Comparison of ENCODE assay signal across 10 cellular contexts in the genomic region with DNA sequence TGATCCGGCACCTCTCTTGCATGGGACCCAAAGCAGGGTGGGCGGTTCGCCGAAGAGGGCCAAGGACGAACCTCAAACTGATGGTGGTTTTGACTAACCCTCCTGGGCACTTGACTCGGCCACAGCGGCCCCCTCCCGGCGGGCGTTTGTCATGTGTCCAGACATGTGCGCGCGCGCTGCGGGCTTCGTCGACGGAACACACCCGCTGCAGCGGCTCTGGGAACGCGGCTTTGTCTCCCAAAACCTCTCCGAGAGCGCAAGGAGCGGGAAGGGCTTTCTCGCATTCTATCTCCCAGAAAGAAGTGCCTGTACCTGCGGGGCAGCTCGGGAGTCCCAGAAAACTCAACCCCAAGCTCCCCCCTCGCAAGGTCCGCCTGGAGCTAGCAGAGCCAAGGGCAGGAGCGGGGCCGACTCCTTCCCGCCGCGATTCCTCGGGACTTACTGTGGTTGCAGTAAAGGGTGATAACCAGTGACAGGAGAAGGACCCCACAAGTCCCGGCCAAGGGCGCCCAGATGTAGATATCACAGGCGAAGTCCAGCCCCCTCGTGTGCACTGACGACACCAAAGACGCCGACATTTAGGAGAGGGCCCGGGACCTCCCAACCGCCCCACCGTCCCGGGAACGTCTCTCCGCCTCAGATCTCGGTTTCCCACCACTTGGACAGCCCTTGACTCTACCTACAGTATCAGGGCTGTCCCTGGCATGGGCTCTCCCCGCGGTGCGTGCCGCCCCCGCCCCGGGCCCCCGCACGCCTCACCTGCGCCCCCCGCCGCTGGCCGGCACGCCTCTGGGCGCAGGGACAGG. TPM values are rescaled to one million over a fixed set of nuclear protein-coding genes. Genes with fewer than 3 reads are reported as not detected.
DNase-seq lines count a peak whose midpoint lies in the region; ATAC-seq and TF ChIP-seq lines count a peak whose summit lies in the region.
"Had no signal": no experiment of that assay in that cellular context is flagged by ENCODE, and none has a peak within 500 bp of the region (broad histone marks: within the 10 kb centered on the region; RNA-seq: fewer than 3 reads in every experiment).

No MANE protein-coding gene starts in this region.

- H4K20me1 ChIP-seq in GM23338 (replicated peaks; ENCODE audit: insufficient read depth), result no peaks in the 10 kb centered on the region

- TF ChIP-seq CTCF in GM23338 (conservative IDR thresholded peaks at IDR 0.05; ENCODE audit: low read depth in 2 of 2) (no peak), right atrium auricular region (IDR thresholded peaks at IDR 0.05) (no peak), gastrocnemius medialis (IDR thresholded peaks at IDR 0.05 in 4 of 5, conservative IDR thresholded peaks at IDR 0.05 in 1 of 5) (no peak)

- in situ Hi-C loops in gastrocnemius medialis (cut with MboI; ENCODE audit: low sequenced_read_pairs in 4 of 4), result no loop called here

- H3K79me2 ChIP-seq in GM23338 (replicated peaks; ENCODE audit: insufficient read depth), result no peaks in the 10 kb centered on the region

- intact Hi-C loops in gastrocnemius medialis (cut with DNase I; ENCODE audit: low total_unique reads), result no loop called here

- H3K4me1 Mint-ChIP-seq in GM23338, result peaks cover 16% of the 10 kb centered on the region

- H3K4me3 Mint-ChIP-seq in GM23338, result peak overlapping the region; percentile 64

- DNase-seq in GM23338 (ENCODE audit: low spot score) (peak; percentile 81), right atrium auricular region (ENCODE audit: low spot score) (no peak), gastrocnemius medialis (no peak), ureter (ENCODE audit: low spot score) (no peak), AML-193 (lab: John Stamatoyannopoulos, UW) (no peak), NCI-H526 (lab: John Stamatoyannopoulos, UW) (no peak)
- DNase-seq in activated T-cell treated with anti-CD3 and anti-CD28 coated beads, Interleukin-2, amount 50 U/mL, for 48 hours, result peak; percentile 62 to 64
- DNase-seq: NCI-H2081 treated with DMSO at 0.1 percent for 48 hours had no signal

- H3K27me3 ChIP-seq in GM23338 (ENCODE audit: insufficient read depth), result peaks cover 66% of the 10 kb centered on the region
- peaks cover 3 to 9% of the 10 kb centered on the region in 2 donors for H3K27me3 ChIP-seq in right atrium auricular region
- H3K27me3 ChIP-seq in gastrocnemius medialis, result peaks cover 54 to 67% (median 56%) of the 10 kb centered on the region in 3 donors

- H3K27me3 Mint-ChIP-seq in GM23338 (ENCODE audit: insufficient read depth, low read depth, poor library complexity), result peaks cover 52% of the 10 kb centered on the region

- ATAC-seq in GM23338 (peak; percentile 24), gastrocnemius medialis (no peak), HG03378 (IDR thresholded peaks at IDR 0.05; ENCODE audit: unreplicated experiment) (no peak)

- peaks cover 5% of the 10 kb centered on the region; the same call in 1 of the 3 replicates for H3K36me3 Mint-ChIP-seq in GM23338 (ENCODE audit: low read depth)

- H3K36me3 ChIP-seq in GM23338 (ENCODE audit: insufficient read depth) (no peaks in the 10 kb centered on the region), right atrium auricular region (no peaks in the 10 kb centered on the region), gastrocnemius medialis (no peaks in the 10 kb centered on the region)

- no peak overlapping the region for H3K27ac ChIP-seq in GM23338 (ENCODE audit: low read depth)
- peak overlapping the region; percentile 57 to 58 for H3K27ac ChIP-seq in right atrium auricular region
- no peak overlapping the region for H3K27ac ChIP-seq in gastrocnemius medialis

- H2AFZ ChIP-seq in GM23338, result peak overlapping the region; percentile 98

- H3K9me2 ChIP-seq in GM23338 (ENCODE audit: insufficient read depth), result no peaks in the 10 kb centered on the region

- no peaks in the 10 kb centered on the region for H3F3A ChIP-seq in GM23338 (replicated peaks; ENCODE audit: low read depth)

- H3K4me3 ChIP-seq in GM23338, result peak overlapping the region; percentile 57
- H3K4me3 ChIP-seq in right atrium auricular region, result peak overlapping the region in 1 of 2 donors; percentile 39
- H3K4me3 ChIP-seq in gastrocnemius medialis, result peak overlapping the region in 3 of 4 donors; percentile 8 to 14 (median 13)

- H3K27ac Mint-ChIP-seq in GM23338, result no peak overlapping the region
- H3K27ac Mint-ChIP-seq: progenitor cell of endocrine pancreas had no signal

- H3K9me3 Mint-ChIP-seq in GM23338, result peaks cover 11% of the 10 kb centered on the region; the same call in 2 of the 3 replicates

- TF ChIP-seq POLR2A in gastrocnemius medialis (IDR thresholded peaks at IDR 0.05), result no peak

- peak overlapping the region; percentile 82 for H3K4me2 ChIP-seq in GM23338

- H3K4me1 ChIP-seq in GM23338 (ENCODE audit: insufficient read depth) (0 out of 2 replicates have a peak, but pooled peaks cover 5% of the 10 kb centered on the region), right atrium auricular region (peaks cover 0 to 35% of the 10 kb centered on the region in 2 donors), gastrocnemius medialis (peaks cover 7 to 17% of the 10 kb centered on the region in 2 donors)

- H3K9me3 ChIP-seq in right atrium auricular region (no peaks in the 10 kb centered on the region), gastrocnemius medialis (no peaks in the 10 kb centered on the region)

TF ChIP-seq in GM23338, 12 proteins besides CTCF, POLR2A, EP300 and RAD21 (continues in another document):
- peak; percentile 51 for TF ChIP-seq EZH2phosphoT487 (IDR thresholded peaks at IDR 0.05; ENCODE audit: unreplicated experiment)
- TF ChIP-seq EZH2 (IDR thresholded peaks at IDR 0.05; ENCODE audit: low read depth, unreplicated experiment), result peak; percentile 82
- no peak for TF ChIP-seq STAT1 (IDR thresholded peaks at IDR 0.05; ENCODE audit: unreplicated experiment)
- 0 out of 2 replicates have a peak, but pooled peaks have one; percentile 17 for TF ChIP-seq ZNF114 (CRISPR knock-in tag; IDR thresholded peaks at IDR 0.05)
- TF ChIP-seq ETS1 (IDR thresholded peaks at IDR 0.05), result no peak
- no peak for TF ChIP-seq POLR2AphosphoS5 (IDR thresholded peaks at IDR 0.05; ENCODE audit: low read depth)
- TF ChIP-seq NANOG (IDR thresholded peaks at IDR 0.05; ENCODE audit: borderline replicate concordance), result no peak
- TF ChIP-seq JUNB (IDR thresholded peaks at IDR 0.05; ENCODE audit: unreplicated experiment), result no peak
- TF ChIP-seq ZNF331 (CRISPR knock-in tag; IDR thresholded peaks at IDR 0.05; ENCODE audit: low read depth), result no peak

RNA-seq across cellular contexts. Expression of gene CD8A, which starts 1.6 kb away (rescaled TPM):
- total RNA-seq in GM23338 (2014; rRNA removed; shearing (Covaris generic)), result 0.24 and 0.54 TPM in 2 replicates
- 0.12 and 0.19 TPM in 2 replicates for polyA plus RNA-seq in GM23338 (2016; fragmentation: Nextera tagmentation; extraction: Ambion mirVana)
- total RNA-seq in right atrium auricular region, result under 1 TPM; 0.39 to 0.52 TPM
- under 1 TPM in 3 of 4 donors, not detected in 1; 0.16 to 0.32 (median 0.31) TPM for total RNA-seq in gastrocnemius medialis
- total RNA-seq in ureter, result 10.9 TPM

Comparison
In these comparisons a context has a peak if more than half of its experiments do, and no peak if none do; other contexts are left out.
1. DNase-seq: peak in GM23338 (single experiment) and activated T-cell treated with anti-CD3 and anti-CD28 coated beads, Interleukin-2, amount 50 U/mL, for 48 hours (2 of 2); none in right atrium auricular region (single experiment), gastrocnemius medialis (0 of 2), ureter (single experiment), AML-193 (0 of 2) and NCI-H526 (0 of 2).
2. H3K27ac ChIP-seq: peak in right atrium auricular region (2 of 2); none in GM23338 (single experiment) and gastrocnemius medialis (0 of 4).